17 cellular contexts compared by ENCODE assay signal in the genomic region with DNA sequence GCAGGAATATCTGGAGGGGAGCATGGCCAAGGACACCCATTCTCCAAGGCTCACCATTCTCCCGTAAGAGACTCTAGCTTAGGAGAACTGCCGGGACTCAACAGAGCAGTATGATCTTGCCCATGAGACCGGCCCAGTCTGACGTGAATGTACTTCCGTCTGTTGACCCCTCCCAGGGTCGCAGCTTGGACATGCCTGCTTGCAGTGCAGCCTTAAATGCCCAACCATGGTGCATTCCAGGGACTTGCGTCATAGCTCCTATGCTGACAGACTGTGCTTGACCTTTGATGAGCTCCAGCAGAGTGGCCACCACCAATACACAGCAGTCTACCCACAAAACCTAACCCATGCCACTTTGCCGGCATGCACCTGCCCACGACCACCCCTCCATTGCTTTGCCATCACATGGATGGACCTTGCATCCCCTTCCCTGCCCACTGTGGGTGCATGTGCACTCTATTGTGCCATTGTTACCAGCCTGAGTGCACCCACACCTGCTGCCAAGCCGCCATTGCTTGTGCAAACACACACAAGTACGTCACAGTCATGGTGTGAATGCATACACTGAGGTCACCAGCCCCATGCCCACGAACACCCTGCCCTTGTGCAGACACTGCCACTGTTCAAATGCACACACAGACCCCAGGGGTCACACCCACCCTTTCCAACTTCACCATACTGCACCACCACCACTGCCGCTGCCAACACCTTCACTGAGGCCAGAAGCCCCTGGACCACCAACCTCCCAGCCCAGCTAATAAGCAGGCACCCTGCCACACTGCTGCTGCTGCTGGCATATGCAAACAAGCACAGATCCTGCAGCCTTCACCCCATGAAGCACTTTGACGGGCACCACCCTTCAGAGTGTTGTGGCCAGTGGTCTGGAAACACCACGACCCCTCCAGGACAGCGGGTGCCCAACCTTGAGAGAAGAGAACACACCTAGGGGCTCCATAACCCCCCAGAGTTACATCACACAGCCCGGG.
DNase-seq lines count a peak whose midpoint lies in the region; ATAC-seq and TF ChIP-seq lines count a peak whose summit lies in the region.
"Had no signal": no experiment of that assay in that cellular context is flagged by ENCODE, and none has a peak within 500 bp of the region (broad histone marks: within the 10 kb centered on the region; RNA-seq: fewer than 3 reads in every experiment).

No MANE protein-coding gene starts in this region.

- ATAC-seq in Right ventricle myocardium inferior (no peak), heart left ventricle (no peak), right lobe of liver (peak in 1 of 4 donors; percentile 12), upper lobe of right lung (peak; percentile 23), GM18511 (IDR thresholded peaks at IDR 0.05; ENCODE audit: unreplicated experiment) (no peak)

- H3K27ac ChIP-seq in heart left ventricle (no peak overlapping the region), right lobe of liver (no peak overlapping the region), upper lobe of right lung (no peak overlapping the region)
- H3K27ac ChIP-seq: SJSA1 had no signal

- TF ChIP-seq POLR2A in heart left ventricle (IDR thresholded peaks at IDR 0.05) (no peak), right lobe of liver (IDR thresholded peaks at IDR 0.05) (no peak)

- H3K9me3 ChIP-seq in heart left ventricle (peaks cover 0 to 7% (median 0%) of the 10 kb centered on the region in 12 donors), right lobe of liver (no peaks in the 10 kb centered on the region), upper lobe of right lung (no peaks in the 10 kb centered on the region)
- H3K9me3 ChIP-seq: SJSA1 had no signal

- H3K4me1 ChIP-seq in heart left ventricle (no peaks in the 10 kb centered on the region), right lobe of liver (no peaks in the 10 kb centered on the region), upper lobe of right lung (no peaks in the 10 kb centered on the region)
- H3K4me1 ChIP-seq: SJSA1 had no signal

- no peaks in the 10 kb centered on the region for H3K27me3 ChIP-seq in heart left ventricle
- H3K27me3 ChIP-seq in right lobe of liver: no peaks in the 10 kb centered on the region
- H3K27me3 ChIP-seq in upper lobe of right lung: no peaks in the 10 kb centered on the region
- H3K27me3 ChIP-seq: SJSA1 had no signal

- DNase-seq in Right ventricle myocardium inferior (ENCODE audit: missing footprints) (peak; percentile 58), heart left ventricle (no peak), amniotic epithelial cell (ENCODE audit: low read depth) (peak; percentile 3), right lobe of liver (peak in 2 of 3 donors; percentile 36 to 37), upper lobe of right lung (peak; percentile 57), GDM1 (lab: John Stamatoyannopoulos, UW) (no peak), UCSD-AML1 (lab: John Stamatoyannopoulos, UW; ENCODE audit: unreplicated experiment) (no peak)
- DNase-seq: CD4-positive, CD25-positive, alpha-beta regulatory T cell; COR-L47; EL; H9; NCI-H1417; NCI-H187; NCI-H2107; NCI-H510A treated with DMSO at 0.1 percent for 48 hours had no signal

- H3K4me3 ChIP-seq in heart left ventricle (no peak overlapping the region), right lobe of liver (no peak overlapping the region), upper lobe of right lung (no peak overlapping the region)
- H3K4me3 ChIP-seq: SJSA1 had no signal

- H3K36me3 ChIP-seq in heart left ventricle: no peaks in the 10 kb centered on the region
- H3K36me3 ChIP-seq in right lobe of liver: no peaks in the 10 kb centered on the region
- H3K36me3 ChIP-seq in upper lobe of right lung: no peaks in the 10 kb centered on the region
- H3K36me3 ChIP-seq: SJSA1 had no signal

- TF ChIP-seq CTCF in heart left ventricle (IDR thresholded peaks at IDR 0.05) (no peak), right lobe of liver (IDR thresholded peaks at IDR 0.05) (no peak), upper lobe of right lung (IDR thresholded peaks at IDR 0.05) (no peak)

- intact Hi-C loops in Right ventricle myocardium inferior (cut with DNase I) (no loop called here), heart left ventricle (cut with DNase I) (no loop called here), right lobe of liver (cut with DNase I) (no loop called here), upper lobe of right lung (cut with DNase I) (no loop called here)

- 84 to 90% (median 87%) methylated on average over 17 of the region's 17 CpGs for WGBS in heart left ventricle, 4 donors
- WGBS in right lobe of liver (ENCODE audit: insufficient coverage, low coverage, low lambda C conversion rate, missing lambda C conversion rate): 71% methylated on average over 10 of the region's 17 CpGs

Comparison
In these comparisons a context has a peak if more than half of its experiments do, and no peak if none do; other contexts are left out.
1. DNase-seq: peak in Right ventricle myocardium inferior (single experiment), amniotic epithelial cell (single experiment), right lobe of liver (2 of 3) and upper lobe of right lung (single experiment); none in heart left ventricle (0 of 5), GDM1 (single experiment) and UCSD-AML1 (single experiment).